In the genomic region with DNA sequence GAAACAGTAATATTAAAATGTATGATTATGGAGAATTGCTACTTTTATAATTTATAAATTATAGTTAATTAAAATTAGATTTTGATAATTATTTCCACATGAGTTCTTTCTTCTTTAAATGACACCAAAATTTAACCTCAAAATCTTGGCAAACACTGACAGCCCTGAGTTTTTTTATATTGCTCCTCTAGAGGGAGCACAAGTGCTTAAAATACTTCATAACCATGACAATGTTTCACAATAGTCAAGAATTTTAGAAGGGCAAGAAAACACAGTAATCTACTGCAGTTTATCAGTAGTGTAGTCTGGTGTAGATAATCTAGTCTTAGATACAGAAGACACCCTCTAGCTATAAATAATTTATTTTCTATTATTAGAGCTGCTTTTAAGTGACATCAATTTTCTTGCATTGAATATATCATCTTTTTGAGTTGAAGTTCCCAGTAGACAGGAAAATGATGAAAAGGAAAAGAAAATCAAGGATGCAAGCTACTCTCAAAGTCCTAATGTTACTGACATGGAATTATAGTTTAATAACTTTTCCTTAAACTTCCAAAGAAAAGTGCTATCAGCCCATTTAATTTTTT, we compare ENCODE assay signal across 9 cellular contexts. TPM values are rescaled to one million over a fixed set of nuclear protein-coding genes. Genes with fewer than 3 reads are reported as not detected.
DNase-seq lines count a peak whose midpoint lies in the region; ATAC-seq and TF ChIP-seq lines count a peak whose summit lies in the region.
"Had no signal": no experiment of that assay in that cellular context is flagged by ENCODE, and none has a peak within 500 bp of the region (broad histone marks: within the 10 kb centered on the region; RNA-seq: fewer than 3 reads in every experiment).

No MANE protein-coding gene starts in this region.

- peaks cover 47% of the 10 kb centered on the region for H3K4me1 Mint-ChIP-seq in activated CD4-positive, alpha-beta T cell treated with anti-CD3 and anti-CD28 coated beads, Interleukin-2, amount 10 ng/mL, durations not matched to agents 24 days and 14 days

- no peak overlapping the region for H3K27ac Mint-ChIP-seq in activated CD4-positive, alpha-beta T cell treated with anti-CD3 and anti-CD28 coated beads, Interleukin-2, amount 10 ng/mL, durations not matched to agents 24 days and 14 days
- H3K27ac Mint-ChIP-seq: activated naive CD4-positive, alpha-beta T cell treated with anti-CD3 and anti-CD28 coated beads, Interleukin-2, amount 50 U/mL, for 72 hours had no signal

- H3K9me3 ChIP-seq in osteoblast (ENCODE audit: low read depth, low read length) = no peaks in the 10 kb centered on the region

- no peak overlapping the region for H3K27ac ChIP-seq in osteoblast (ENCODE audit: low read depth, low read length)

- H3K79me2 ChIP-seq in osteoblast (ENCODE audit: insufficient read depth, low read length) = no peaks in the 10 kb centered on the region

- H2AFZ ChIP-seq in osteoblast (ENCODE audit: low read length) = no peak overlapping the region

- intact Hi-C loops in activated CD4-positive, alpha-beta T cell treated with anti-CD3 and anti-CD28 coated beads, Interleukin-2, amount 10 ng/mL, durations not matched to agents 24 days and 14 days (cut with micrococcal nuclease) = loop anchor here (1.0 kb wide), 1 partner anchor 174 kb away; no protein-coding TSS in a partner anchor

- no peaks in the 10 kb centered on the region for H3K36me3 ChIP-seq in osteoblast (ENCODE audit: insufficient read depth, low read length)

- peaks cover 1% of the 10 kb centered on the region for H3K27me3 ChIP-seq in osteoblast (ENCODE audit: insufficient read depth, low read length)

- ATAC-seq in GM21526 (IDR thresholded peaks at IDR 0.05; ENCODE audit: low FRiP score, unreplicated experiment) = no peak

- H3K9me3 Mint-ChIP-seq in activated CD4-positive, alpha-beta T cell treated with anti-CD3 and anti-CD28 coated beads, Interleukin-2, amount 10 ng/mL, durations not matched to agents 24 days and 14 days = peaks cover 3% of the 10 kb centered on the region
- H3K9me3 Mint-ChIP-seq: activated naive CD4-positive, alpha-beta T cell treated with anti-CD3 and anti-CD28 coated beads, Interleukin-2, amount 50 U/mL, for 72 hours had no signal

- H3K4me2 ChIP-seq in osteoblast (ENCODE audit: insufficient read depth, low read length) = no peak overlapping the region

- no peaks in the 10 kb centered on the region for H3K4me1 ChIP-seq in osteoblast (ENCODE audit: insufficient read depth, low read length)

- peak; percentile 62 for TF ChIP-seq CTCF in osteoblast (IDR thresholded peaks at IDR 0.05; ENCODE audit: extremely low read depth, low read depth, low read length)

- peak; percentile 76 for DNase-seq in activated CD4-positive, alpha-beta T cell treated with anti-CD3 and anti-CD28 coated beads, Interleukin-2, amount 10 ng/mL, durations not matched to agents 24 days and 14 days
- DNase-seq in activated CD4-positive, alpha-beta T cell treated with anti-CD3 and anti-CD28 coated beads, Interleukin-2, amount 50 U/mL, for 48 hours = no peak
- DNase-seq in LoVo (ENCODE audit: low spot score) = peak; percentile 45
- DNase-seq in SKM-1 treated with dmso at 0.1 percent for 144 hours (lab: John Stamatoyannopoulos, UW; ENCODE audit: unreplicated experiment) = peak; percentile 26
- peak; percentile 86 for DNase-seq in fibroblast of peridontal ligament (ENCODE audit: extremely low read depth)
- DNase-seq in osteoblast (ENCODE audit: insufficient read length, low spot score, missing footprints) = peak; percentile 77
- no peak for DNase-seq in activated naive CD4-positive, alpha-beta T cell treated with anti-CD3 and anti-CD28 coated beads, Interleukin-2, amount 50 U/mL, for 16 hours

- H4K20me1 ChIP-seq in osteoblast (ENCODE audit: insufficient read depth, low read length) = no peaks in the 10 kb centered on the region

- H3K4me3 ChIP-seq in osteoblast (ENCODE audit: insufficient read depth, low read length) = no peak overlapping the region

- peaks cover 2% of the 10 kb centered on the region for H3K27me3 Mint-ChIP-seq in activated CD4-positive, alpha-beta T cell treated with anti-CD3 and anti-CD28 coated beads, Interleukin-2, amount 10 ng/mL, durations not matched to agents 24 days and 14 days

- peaks cover 35% of the 10 kb centered on the region for H3K36me3 Mint-ChIP-seq in activated CD4-positive, alpha-beta T cell treated with anti-CD3 and anti-CD28 coated beads, Interleukin-2, amount 10 ng/mL, durations not matched to agents 24 days and 14 days (ENCODE audit: low read depth)
- H3K36me3 Mint-ChIP-seq: activated naive CD4-positive, alpha-beta T cell treated with anti-CD3 and anti-CD28 coated beads, Interleukin-2, amount 50 U/mL, for 72 hours had no signal

- no peak overlapping the region for H3K4me3 Mint-ChIP-seq in activated CD4-positive, alpha-beta T cell treated with anti-CD3 and anti-CD28 coated beads, Interleukin-2, amount 10 ng/mL, durations not matched to agents 24 days and 14 days

RNA-seq across cellular contexts. Expression of a gene that starts 14.3 kb away (rescaled TPM):
- 66.7 and 69.9 TPM in 2 replicates for total RNA-seq in activated CD4-positive, alpha-beta T cell treated with anti-CD3 and anti-CD28 coated beads, Interleukin-2, amount 10 ng/mL, durations not matched to agents 24 days and 14 days
- total RNA-seq in osteoblast = 2.9 and 3.3 TPM in 2 replicates

RNA-seq across cellular contexts. Expression of a gene that starts 32.3 kb away (rescaled TPM):
- total RNA-seq in activated CD4-positive, alpha-beta T cell treated with anti-CD3 and anti-CD28 coated beads, Interleukin-2, amount 10 ng/mL, durations not matched to agents 24 days and 14 days = 0.17 and 0.33 TPM in 2 replicates
- total RNA-seq in osteoblast = 1.4 and 1.5 TPM in 2 replicates

Comparison
In these comparisons a context has a peak if more than half of its experiments do, and no peak if none do; other contexts are left out.
1. DNase-seq: peak in activated CD4-positive, alpha-beta T cell treated with anti-CD3 and anti-CD28 coated beads, Interleukin-2, amount 10 ng/mL, durations not matched to agents 24 days and 14 days (single experiment), LoVo (single experiment), SKM-1 treated with dmso at 0.1 percent for 144 hours (single experiment), fibroblast of peridontal ligament (single experiment) and osteoblast (single experiment); none in activated CD4-positive, alpha-beta T cell treated with anti-CD3 and anti-CD28 coated beads, Interleukin-2, amount 50 U/mL, for 48 hours (0 of 2) and activated naive CD4-positive, alpha-beta T cell treated with anti-CD3 and anti-CD28 coated beads, Interleukin-2, amount 50 U/mL, for 16 hours (single experiment).
2. RNA of a gene that starts 14.3 kb away (total RNA-seq): 66.7 to 69.9 TPM in activated CD4-positive, alpha-beta T cell treated with anti-CD3 and anti-CD28 coated beads, Interleukin-2, amount 10 ng/mL, durations not matched to agents 24 days and 14 days; 2.9 to 3.3 TPM in osteoblast; every median in the first group is over 10 times any median in the second.